In the genomic region with DNA sequence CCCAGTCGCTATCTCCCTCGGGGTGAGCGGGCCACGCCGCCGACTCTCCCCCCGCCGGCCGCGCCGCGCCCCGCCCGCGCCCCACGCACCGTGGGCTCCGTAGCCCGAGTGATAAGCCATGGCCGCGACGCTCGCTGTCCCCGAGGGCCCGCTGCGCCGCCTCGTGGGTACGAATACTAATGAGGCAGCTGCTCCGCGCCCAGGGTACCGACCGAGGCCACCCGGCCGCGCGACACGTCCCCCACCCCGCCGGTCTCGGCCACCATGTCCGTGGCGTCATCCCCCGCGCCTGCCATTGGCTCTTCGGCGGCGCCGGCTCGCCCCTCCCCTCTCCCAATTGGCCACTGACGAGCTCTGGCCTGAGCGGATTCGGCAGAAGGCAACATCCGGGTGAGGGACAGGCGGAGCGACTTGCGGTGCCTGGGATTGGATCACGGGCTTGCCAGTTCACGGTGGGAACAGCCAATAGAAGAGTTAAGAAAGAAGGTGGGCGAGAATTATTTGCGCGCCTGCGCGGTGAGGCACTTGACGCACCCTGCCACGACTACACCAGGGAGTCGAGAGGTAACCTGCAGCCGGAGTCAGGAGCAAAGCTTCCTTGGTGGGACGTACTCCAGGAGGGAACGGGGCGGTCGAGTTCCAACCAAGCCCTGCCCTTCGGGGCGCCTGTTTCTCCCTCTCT, we compare ENCODE assay signal across 1 cellular context.
TF ChIP-seq lines count a peak whose summit lies in the region.

A gene with protein sequence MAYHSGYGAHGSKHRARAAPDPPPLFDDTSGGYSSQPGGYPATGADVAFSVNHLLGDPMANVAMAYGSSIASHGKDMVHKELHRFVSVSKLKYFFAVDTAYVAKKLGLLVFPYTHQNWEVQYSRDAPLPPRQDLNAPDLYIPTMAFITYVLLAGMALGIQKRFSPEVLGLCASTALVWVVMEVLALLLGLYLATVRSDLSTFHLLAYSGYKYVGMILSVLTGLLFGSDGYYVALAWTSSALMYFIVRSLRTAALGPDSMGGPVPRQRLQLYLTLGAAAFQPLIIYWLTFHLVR (minus strand): TSS at position 278 of the 682 bp plus-strand sequence. CDS start 158 bp downstream, at position 120.

TF ChIP-seq in HepG2, 621 proteins besides CTCF, POLR2A, EP300 and RAD21 (continued from another document and continues in another):
- TF ChIP-seq, protein P1, sequence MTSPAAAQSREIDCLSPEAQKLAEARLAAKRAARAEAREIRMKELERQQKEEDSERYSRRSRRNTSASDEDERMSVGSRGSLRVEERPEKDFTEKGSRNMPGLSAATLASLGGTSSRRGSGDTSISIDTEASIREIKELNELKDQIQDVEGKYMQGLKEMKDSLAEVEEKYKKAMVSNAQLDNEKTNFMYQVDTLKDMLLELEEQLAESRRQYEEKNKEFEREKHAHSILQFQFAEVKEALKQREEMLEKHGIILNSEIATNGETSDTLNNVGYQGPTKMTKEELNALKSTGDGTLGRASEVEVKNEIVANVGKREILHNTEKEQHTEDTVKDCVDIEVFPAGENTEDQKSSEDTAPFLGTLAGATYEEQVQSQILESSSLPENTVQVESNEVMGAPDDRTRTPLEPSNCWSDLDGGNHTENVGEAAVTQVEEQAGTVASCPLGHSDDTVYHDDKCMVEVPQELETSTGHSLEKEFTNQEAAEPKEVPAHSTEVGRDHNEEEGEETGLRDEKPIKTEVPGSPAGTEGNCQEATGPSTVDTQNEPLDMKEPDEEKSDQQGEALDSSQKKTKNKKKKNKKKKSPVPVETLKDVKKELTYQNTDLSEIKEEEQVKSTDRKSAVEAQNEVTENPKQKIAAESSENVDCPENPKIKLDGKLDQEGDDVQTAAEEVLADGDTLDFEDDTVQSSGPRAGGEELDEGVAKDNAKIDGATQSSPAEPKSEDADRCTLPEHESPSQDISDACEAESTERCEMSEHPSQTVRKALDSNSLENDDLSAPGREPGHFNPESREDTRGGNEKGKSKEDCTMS (CRISPR knock-in tag; conservative IDR thresholded peaks at IDR 0.05) = no peak
- TF ChIP-seq ZNF816 (CRISPR knock-in tag; IDR thresholded peaks at IDR 0.05; ENCODE audit: borderline replicate concordance) (no peak), ZNF354B (CRISPR knock-in tag; IDR thresholded peaks at IDR 0.05) (no peak), ZMYM2 (CRISPR knock-in tag; IDR thresholded peaks at IDR 0.05) (no peak), HES4 (CRISPR knock-in tag; IDR thresholded peaks at IDR 0.05; ENCODE audit: borderline replicate concordance) (no peak; the same call in 1 of the 2 replicates), TBX3 (IDR thresholded peaks at IDR 0.05; ENCODE audit: borderline replicate concordance) (peak; percentile 44; the same call in 1 of the 2 replicates), ZNF264 (CRISPR knock-in tag; IDR thresholded peaks at IDR 0.05) (no peak), SPEN (CRISPR knock-in tag; IDR thresholded peaks at IDR 0.05; ENCODE audit: low read depth) (peak; percentile 10; the same call in 1 of the 2 replicates), IRX3 (CRISPR knock-in tag; IDR thresholded peaks at IDR 0.05; ENCODE audit: borderline replicate concordance, low read depth) (no peak), NR2C2 (CRISPR knock-in tag; IDR thresholded peaks at IDR 0.05; ENCODE audit: borderline replicate concordance) (peak; percentile 73; the same call in 1 of the 2 replicates), ZNF432 (CRISPR knock-in tag; IDR thresholded peaks at IDR 0.05; ENCODE audit: borderline replicate concordance) (no peak), RFXANK (CRISPR knock-in tag; IDR thresholded peaks at IDR 0.05) (peak; percentile 36; the same call in 1 of the 2 replicates), ZNF34 (CRISPR knock-in tag; IDR thresholded peaks at IDR 0.05; ENCODE audit: borderline replicate concordance) (peak; percentile 70; the same call in 1 of the 2 replicates), ZNF263 (CRISPR knock-in tag; IDR thresholded peaks at IDR 0.05) (no peak), CBX1 (IDR thresholded peaks at IDR 0.05; ENCODE audit: low read depth) (no peak), ZNF138 (CRISPR knock-in tag; IDR thresholded peaks at IDR 0.05; ENCODE audit: low read depth) (no peak), ZNF619 (CRISPR knock-in tag; IDR thresholded peaks at IDR 0.05) (peak; percentile 87; the same call in 1 of the 2 replicates), ZFAT (CRISPR knock-in tag; conservative IDR thresholded peaks at IDR 0.05) (no peak), SRY (CRISPR knock-in tag; IDR thresholded peaks at IDR 0.05) (no peak), STAG1 (CRISPR knock-in tag; IDR thresholded peaks at IDR 0.05) (no peak), ZNF44 (CRISPR knock-in tag; IDR thresholded peaks at IDR 0.05) (no peak), KLF12 (CRISPR knock-in tag; IDR thresholded peaks at IDR 0.05; ENCODE audit: borderline replicate concordance) (no peak; the same call in 1 of the 2 replicates)
- TF ChIP-seq, protein P2, sequence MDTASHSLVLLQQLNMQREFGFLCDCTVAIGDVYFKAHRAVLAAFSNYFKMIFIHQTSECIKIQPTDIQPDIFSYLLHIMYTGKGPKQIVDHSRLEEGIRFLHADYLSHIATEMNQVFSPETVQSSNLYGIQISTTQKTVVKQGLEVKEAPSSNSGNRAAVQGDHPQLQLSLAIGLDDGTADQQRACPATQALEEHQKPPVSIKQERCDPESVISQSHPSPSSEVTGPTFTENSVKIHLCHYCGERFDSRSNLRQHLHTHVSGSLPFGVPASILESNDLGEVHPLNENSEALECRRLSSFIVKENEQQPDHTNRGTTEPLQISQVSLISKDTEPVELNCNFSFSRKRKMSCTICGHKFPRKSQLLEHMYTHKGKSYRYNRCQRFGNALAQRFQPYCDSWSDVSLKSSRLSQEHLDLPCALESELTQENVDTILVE (CRISPR knock-in tag; IDR thresholded peaks at IDR 0.05) = peak; percentile 55; the same call in 1 of the 2 replicates
- TF ChIP-seq, protein P3, sequence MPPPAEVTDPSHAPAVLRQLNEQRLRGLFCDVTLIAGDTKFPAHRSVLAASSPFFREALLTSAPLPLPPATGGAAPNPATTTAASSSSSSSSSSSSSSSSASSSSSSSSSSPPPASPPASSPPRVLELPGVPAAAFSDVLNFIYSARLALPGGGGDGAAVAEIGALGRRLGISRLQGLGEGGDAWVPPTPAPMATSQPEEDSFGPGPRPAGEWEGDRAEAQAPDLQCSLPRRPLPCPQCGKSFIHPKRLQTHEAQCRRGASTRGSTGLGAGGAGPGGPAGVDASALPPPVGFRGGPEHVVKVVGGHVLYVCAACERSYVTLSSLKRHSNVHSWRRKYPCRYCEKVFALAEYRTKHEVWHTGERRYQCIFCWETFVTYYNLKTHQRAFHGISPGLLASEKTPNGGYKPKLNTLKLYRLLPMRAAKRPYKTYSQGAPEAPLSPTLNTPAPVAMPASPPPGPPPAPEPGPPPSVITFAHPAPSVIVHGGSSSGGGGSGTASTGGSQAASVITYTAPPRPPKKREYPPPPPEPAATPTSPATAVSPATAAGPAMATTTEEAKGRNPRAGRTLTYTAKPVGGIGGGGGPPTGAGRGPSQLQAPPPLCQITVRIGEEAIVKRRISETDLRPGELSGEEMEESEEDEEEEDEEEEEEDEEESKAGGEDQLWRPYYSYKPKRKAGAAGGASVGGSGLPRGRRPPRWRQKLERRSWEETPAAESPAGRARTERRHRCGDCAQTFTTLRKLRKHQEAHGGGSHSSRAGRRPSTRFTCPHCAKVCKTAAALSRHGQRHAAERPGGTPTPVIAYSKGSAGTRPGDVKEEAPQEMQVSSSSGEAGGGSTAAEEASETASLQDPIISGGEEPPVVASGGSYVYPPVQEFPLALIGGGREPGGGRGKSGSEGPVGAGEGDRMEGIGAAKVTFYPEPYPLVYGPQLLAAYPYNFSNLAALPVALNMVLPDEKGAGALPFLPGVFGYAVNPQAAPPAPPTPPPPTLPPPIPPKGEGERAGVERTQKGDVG (CRISPR knock-in tag; IDR thresholded peaks at IDR 0.05; ENCODE audit: borderline replicate concordance) = peak; percentile 49; the same call in 1 of the 2 replicates
- TF ChIP-seq, protein P4, sequence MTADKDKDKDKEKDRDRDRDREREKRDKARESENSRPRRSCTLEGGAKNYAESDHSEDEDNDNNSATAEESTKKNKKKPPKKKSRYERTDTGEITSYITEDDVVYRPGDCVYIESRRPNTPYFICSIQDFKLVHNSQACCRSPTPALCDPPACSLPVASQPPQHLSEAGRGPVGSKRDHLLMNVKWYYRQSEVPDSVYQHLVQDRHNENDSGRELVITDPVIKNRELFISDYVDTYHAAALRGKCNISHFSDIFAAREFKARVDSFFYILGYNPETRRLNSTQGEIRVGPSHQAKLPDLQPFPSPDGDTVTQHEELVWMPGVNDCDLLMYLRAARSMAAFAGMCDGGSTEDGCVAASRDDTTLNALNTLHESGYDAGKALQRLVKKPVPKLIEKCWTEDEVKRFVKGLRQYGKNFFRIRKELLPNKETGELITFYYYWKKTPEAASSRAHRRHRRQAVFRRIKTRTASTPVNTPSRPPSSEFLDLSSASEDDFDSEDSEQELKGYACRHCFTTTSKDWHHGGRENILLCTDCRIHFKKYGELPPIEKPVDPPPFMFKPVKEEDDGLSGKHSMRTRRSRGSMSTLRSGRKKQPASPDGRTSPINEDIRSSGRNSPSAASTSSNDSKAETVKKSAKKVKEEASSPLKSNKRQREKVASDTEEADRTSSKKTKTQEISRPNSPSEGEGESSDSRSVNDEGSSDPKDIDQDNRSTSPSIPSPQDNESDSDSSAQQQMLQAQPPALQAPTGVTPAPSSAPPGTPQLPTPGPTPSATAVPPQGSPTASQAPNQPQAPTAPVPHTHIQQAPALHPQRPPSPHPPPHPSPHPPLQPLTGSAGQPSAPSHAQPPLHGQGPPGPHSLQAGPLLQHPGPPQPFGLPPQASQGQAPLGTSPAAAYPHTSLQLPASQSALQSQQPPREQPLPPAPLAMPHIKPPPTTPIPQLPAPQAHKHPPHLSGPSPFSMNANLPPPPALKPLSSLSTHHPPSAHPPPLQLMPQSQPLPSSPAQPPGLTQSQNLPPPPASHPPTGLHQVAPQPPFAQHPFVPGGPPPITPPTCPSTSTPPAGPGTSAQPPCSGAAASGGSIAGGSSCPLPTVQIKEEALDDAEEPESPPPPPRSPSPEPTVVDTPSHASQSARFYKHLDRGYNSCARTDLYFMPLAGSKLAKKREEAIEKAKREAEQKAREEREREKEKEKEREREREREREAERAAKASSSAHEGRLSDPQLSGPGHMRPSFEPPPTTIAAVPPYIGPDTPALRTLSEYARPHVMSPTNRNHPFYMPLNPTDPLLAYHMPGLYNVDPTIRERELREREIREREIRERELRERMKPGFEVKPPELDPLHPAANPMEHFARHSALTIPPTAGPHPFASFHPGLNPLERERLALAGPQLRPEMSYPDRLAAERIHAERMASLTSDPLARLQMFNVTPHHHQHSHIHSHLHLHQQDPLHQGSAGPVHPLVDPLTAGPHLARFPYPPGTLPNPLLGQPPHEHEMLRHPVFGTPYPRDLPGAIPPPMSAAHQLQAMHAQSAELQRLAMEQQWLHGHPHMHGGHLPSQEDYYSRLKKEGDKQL (CRISPR knock-in tag; IDR thresholded peaks at IDR 0.05; ENCODE audit: low read depth) = no peak
- TF ChIP-seq, protein P5, sequence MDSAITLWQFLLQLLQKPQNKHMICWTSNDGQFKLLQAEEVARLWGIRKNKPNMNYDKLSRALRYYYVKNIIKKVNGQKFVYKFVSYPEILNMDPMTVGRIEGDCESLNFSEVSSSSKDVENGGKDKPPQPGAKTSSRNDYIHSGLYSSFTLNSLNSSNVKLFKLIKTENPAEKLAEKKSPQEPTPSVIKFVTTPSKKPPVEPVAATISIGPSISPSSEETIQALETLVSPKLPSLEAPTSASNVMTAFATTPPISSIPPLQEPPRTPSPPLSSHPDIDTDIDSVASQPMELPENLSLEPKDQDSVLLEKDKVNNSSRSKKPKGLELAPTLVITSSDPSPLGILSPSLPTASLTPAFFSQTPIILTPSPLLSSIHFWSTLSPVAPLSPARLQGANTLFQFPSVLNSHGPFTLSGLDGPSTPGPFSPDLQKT (CRISPR knock-in tag; IDR thresholded peaks at IDR 0.05; ENCODE audit: borderline replicate concordance) = no peak
- TF ChIP-seq, protein P6, sequence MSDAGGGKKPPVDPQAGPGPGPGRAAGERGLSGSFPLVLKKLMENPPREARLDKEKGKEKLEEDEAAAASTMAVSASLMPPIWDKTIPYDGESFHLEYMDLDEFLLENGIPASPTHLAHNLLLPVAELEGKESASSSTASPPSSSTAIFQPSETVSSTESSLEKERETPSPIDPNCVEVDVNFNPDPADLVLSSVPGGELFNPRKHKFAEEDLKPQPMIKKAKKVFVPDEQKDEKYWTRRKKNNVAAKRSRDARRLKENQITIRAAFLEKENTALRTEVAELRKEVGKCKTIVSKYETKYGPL (CRISPR knock-in tag; IDR thresholded peaks at IDR 0.05) = no peak
- TF ChIP-seq, protein P7, sequence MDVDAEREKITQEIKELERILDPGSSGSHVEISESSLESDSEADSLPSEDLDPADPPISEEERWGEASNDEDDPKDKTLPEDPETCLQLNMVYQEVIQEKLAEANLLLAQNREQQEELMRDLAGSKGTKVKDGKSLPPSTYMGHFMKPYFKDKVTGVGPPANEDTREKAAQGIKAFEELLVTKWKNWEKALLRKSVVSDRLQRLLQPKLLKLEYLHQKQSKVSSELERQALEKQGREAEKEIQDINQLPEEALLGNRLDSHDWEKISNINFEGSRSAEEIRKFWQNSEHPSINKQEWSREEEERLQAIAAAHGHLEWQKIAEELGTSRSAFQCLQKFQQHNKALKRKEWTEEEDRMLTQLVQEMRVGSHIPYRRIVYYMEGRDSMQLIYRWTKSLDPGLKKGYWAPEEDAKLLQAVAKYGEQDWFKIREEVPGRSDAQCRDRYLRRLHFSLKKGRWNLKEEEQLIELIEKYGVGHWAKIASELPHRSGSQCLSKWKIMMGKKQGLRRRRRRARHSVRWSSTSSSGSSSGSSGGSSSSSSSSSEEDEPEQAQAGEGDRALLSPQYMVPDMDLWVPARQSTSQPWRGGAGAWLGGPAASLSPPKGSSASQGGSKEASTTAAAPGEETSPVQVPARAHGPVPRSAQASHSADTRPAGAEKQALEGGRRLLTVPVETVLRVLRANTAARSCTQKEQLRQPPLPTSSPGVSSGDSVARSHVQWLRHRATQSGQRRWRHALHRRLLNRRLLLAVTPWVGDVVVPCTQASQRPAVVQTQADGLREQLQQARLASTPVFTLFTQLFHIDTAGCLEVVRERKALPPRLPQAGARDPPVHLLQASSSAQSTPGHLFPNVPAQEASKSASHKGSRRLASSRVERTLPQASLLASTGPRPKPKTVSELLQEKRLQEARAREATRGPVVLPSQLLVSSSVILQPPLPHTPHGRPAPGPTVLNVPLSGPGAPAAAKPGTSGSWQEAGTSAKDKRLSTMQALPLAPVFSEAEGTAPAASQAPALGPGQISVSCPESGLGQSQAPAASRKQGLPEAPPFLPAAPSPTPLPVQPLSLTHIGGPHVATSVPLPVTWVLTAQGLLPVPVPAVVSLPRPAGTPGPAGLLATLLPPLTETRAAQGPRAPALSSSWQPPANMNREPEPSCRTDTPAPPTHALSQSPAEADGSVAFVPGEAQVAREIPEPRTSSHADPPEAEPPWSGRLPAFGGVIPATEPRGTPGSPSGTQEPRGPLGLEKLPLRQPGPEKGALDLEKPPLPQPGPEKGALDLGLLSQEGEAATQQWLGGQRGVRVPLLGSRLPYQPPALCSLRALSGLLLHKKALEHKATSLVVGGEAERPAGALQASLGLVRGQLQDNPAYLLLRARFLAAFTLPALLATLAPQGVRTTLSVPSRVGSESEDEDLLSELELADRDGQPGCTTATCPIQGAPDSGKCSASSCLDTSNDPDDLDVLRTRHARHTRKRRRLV (CRISPR knock-in tag; IDR thresholded peaks at IDR 0.05) = no peak
- TF ChIP-seq, protein P8, sequence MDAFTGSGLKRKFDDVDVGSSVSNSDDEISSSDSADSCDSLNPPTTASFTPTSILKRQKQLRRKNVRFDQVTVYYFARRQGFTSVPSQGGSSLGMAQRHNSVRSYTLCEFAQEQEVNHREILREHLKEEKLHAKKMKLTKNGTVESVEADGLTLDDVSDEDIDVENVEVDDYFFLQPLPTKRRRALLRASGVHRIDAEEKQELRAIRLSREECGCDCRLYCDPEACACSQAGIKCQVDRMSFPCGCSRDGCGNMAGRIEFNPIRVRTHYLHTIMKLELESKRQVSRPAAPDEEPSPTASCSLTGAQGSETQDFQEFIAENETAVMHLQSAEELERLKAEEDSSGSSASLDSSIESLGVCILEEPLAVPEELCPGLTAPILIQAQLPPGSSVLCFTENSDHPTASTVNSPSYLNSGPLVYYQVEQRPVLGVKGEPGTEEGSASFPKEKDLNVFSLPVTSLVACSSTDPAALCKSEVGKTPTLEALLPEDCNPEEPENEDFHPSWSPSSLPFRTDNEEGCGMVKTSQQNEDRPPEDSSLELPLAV (CRISPR knock-in tag; conservative IDR thresholded peaks at IDR 0.05; ENCODE audit: low read depth) = no peak
